In genomic region chr20:17856837-17857605, GRCh38 we compare ENCODE assay signal across 20 cellular contexts.
A peak's percentile ranks its signal among the peaks of the same experiment; 100 is the strongest.
DNase-seq lines count a peak whose midpoint lies in the region; ATAC-seq and TF ChIP-seq lines count a peak whose summit lies in the region.
"Had no signal": no experiment of that assay in that cellular context is flagged by ENCODE, and none has a peak within 500 bp of the region (broad histone marks: within the 10 kb centered on the region; RNA-seq: fewer than 3 reads in every experiment).

No MANE protein-coding gene starts in this region.

- ATAC-seq in GM18517 (IDR thresholded peaks at IDR 0.05; ENCODE audit: unreplicated experiment), result no peak
- ATAC-seq: GM23338 had no signal

- H3K4ac ChIP-seq in trophoblast cell (ENCODE audit: low read depth, low read length), result no peak overlapping the region

- H3K23ac ChIP-seq in trophoblast cell (ENCODE audit: low read length), result no peak overlapping the region

- H3K27ac ChIP-seq in BLaER1 (peak overlapping the region; percentile 75), OCI-LY7 (ENCODE audit: low read depth, low read length, poor library complexity, severe bottlenecking) (peak overlapping the region; percentile 66), mucosa of rectum (ENCODE audit: low read depth in 2 of 2, low read length in 2 of 2) (peak overlapping the region; percentile 79 to 86), trophoblast cell (ENCODE audit: low read depth, low read length) (no peak overlapping the region)
- H3K27ac ChIP-seq: neutrophil, thoracic aorta, WERI-Rb-1 had no signal

- no peaks in the 10 kb centered on the region for H3K9me2 ChIP-seq in OCI-LY7 (ENCODE audit: insufficient read depth, low read length)
- H3K9me2 ChIP-seq: SK-N-SH had no signal

- no peak overlapping the region for H4K91ac ChIP-seq in trophoblast cell (ENCODE audit: low read depth, low read length)

- POLR2A ChIA-PET in OCI-LY7 (lab: Charles Lee), result interaction anchor here (0.7 to 2.4 kb wide), 12 partner anchors 8 to 175 kb away, joined by 3 to 21 read pairs (median 4); partner anchors contain the start of gene RRBP1

- H2BK12ac ChIP-seq in trophoblast cell (ENCODE audit: low read length), result no peak overlapping the region

- no peak for TF ChIP-seq CTCF in OCI-LY7 (conservative IDR thresholded peaks at IDR 0.05; ENCODE audit: low read length)

- no peak overlapping the region for H3K14ac ChIP-seq in trophoblast cell (ENCODE audit: low read length)

- CTCF ChIA-PET in OCI-LY7 (lab: Charles Lee; ENCODE audit: unreplicated experiment), result interaction anchor here (0.6 kb wide), 2 partner anchors 9 kb away, joined by 3 read pairs; no protein-coding TSS in a partner anchor

- H4K12ac ChIP-seq in trophoblast cell (ENCODE audit: low read depth, low read length), result no peak overlapping the region

- no peaks in the 10 kb centered on the region for H3K36me3 ChIP-seq in BLaER1
- H3K36me3 ChIP-seq in OCI-LY7 (ENCODE audit: insufficient read depth, low read length), result no peaks in the 10 kb centered on the region; the same call in 1 of the 2 replicates
- H3K36me3 ChIP-seq in mucosa of rectum (ENCODE audit: control insufficient read depth in 2 of 2, insufficient read depth in 2 of 2, low read length in 2 of 2), result no peaks in the 10 kb centered on the region
- no peaks in the 10 kb centered on the region for H3K36me3 ChIP-seq in trophoblast cell (ENCODE audit: control insufficient read depth in 1 of 2, insufficient read depth in 2 of 2, low read length in 2 of 2)
- H3K36me3 ChIP-seq: neutrophil, thoracic aorta, WERI-Rb-1 had no signal

- H3K18ac ChIP-seq in trophoblast cell (ENCODE audit: low read length), result no peak overlapping the region

- no peaks in the 10 kb centered on the region for H3K79me2 ChIP-seq in OCI-LY7 (ENCODE audit: insufficient read depth, low read depth, low read length)
- H3K79me2 ChIP-seq in trophoblast cell (ENCODE audit: control insufficient read depth, insufficient read depth, low read length, poor library complexity), result no peaks in the 10 kb centered on the region

- no peak overlapping the region for H2AFZ ChIP-seq in OCI-LY7 (ENCODE audit: low read length)
- H2AFZ ChIP-seq in trophoblast cell (ENCODE audit: insufficient read depth, low read length, poor library complexity), result no peak overlapping the region
- H2AFZ ChIP-seq: GM23338 had no signal

- no peaks in the 10 kb centered on the region for H3K79me1 ChIP-seq in trophoblast cell (ENCODE audit: low read length)

- no peaks in the 10 kb centered on the region for H3K9me3 ChIP-seq in BLaER1
- peaks cover 11% of the 10 kb centered on the region for H3K9me3 ChIP-seq in OCI-LY7 (ENCODE audit: low read length)
- no peaks in the 10 kb centered on the region for H3K9me3 ChIP-seq in mucosa of rectum (ENCODE audit: control insufficient read depth in 2 of 2, low read length in 2 of 2)
- peaks cover 3% of the 10 kb centered on the region for H3K9me3 ChIP-seq in trophoblast cell (ENCODE audit: insufficient read depth, low read depth, low read length)
- H3K9me3 ChIP-seq: neutrophil, SK-N-SH, thoracic aorta had no signal

- H2BK120ac ChIP-seq in trophoblast cell (ENCODE audit: insufficient read depth, low read length, poor library complexity), result no peak overlapping the region

- BruUV-seq in OCI-LY7 (replicated peaks; lab: Mats Ljungman, UMichigan), result no TSS peak

- peak overlapping the region; percentile 92 for H3K4me2 ChIP-seq in BLaER1
- peak overlapping the region; percentile 60 for H3K4me2 ChIP-seq in OCI-LY7 (ENCODE audit: low read length)
- H3K4me2 ChIP-seq in trophoblast cell (ENCODE audit: low read length), result no peak overlapping the region
- H3K4me2 ChIP-seq: GM23338, SK-N-SH had no signal

- intact Hi-C loops in OCI-LY7 (cut with micrococcal nuclease; ENCODE audit: unreplicated experiment), result loop anchor here (1.0 to 5.0 kb wide), 6 partner anchors 9 to 175 kb away; partner anchors contain the start of genes MGME1, RRBP1 and SNX5

- no peak overlapping the region for H2BK5ac ChIP-seq in trophoblast cell (ENCODE audit: low read depth, low read length, poor library complexity)

- DNase-seq in EH (ENCODE audit: low read depth) (peak; percentile 41), OCI-LY7 (ENCODE audit: low spot score) (no peak), DMS114 treated with DMSO at 0.1 percent for 48 hours (lab: John Stamatoyannopoulos, UW; ENCODE audit: unreplicated experiment) (no peak), cerebellar cortex (ENCODE audit: low spot score) (no peak), trophoblast cell (no peak)
- DNase-seq: CD4-positive, alpha-beta memory T cell; glutamatergic neuron; Kasumi-1; kidney glomerular epithelial cell; NCI-H187; SK-N-SH; stimulated activated CD4-positive, alpha-beta T cell treated with anti-CD3 and anti-CD28 coated beads, Interleukin-1b, Interleukin-23, amount 100 ng/mL, for 48 hours; WERI-Rb-1 had no signal

- no peak overlapping the region for H2AK5ac ChIP-seq in trophoblast cell (ENCODE audit: low read length)

- H3K4me3 ChIP-seq in BLaER1, result no peak overlapping the region
- H3K4me3 ChIP-seq in OCI-LY7 (ENCODE audit: low read depth, low read length, poor library complexity, severe bottlenecking), result peak overlapping the region; percentile 19
- no peak overlapping the region for H3K4me3 ChIP-seq in mucosa of rectum (ENCODE audit: low read length in 2 of 2)
- no peak overlapping the region for H3K4me3 ChIP-seq in trophoblast cell (ENCODE audit: low read depth, low read length)
- H3K4me3 ChIP-seq: GM23338, skin epidermis, thoracic aorta had no signal

- WGBS in trophoblast cell (ENCODE audit: extremely low coverage, insufficient coverage, insufficient read length), result no CpG with 5 or more reads among the region's 5 CpGs

- H4K20me1 ChIP-seq in BLaER1 (no peaks in the 10 kb centered on the region), OCI-LY7 (ENCODE audit: insufficient read depth, low read length) (no peaks in the 10 kb centered on the region)

- no peak overlapping the region for H4K8ac ChIP-seq in trophoblast cell (ENCODE audit: low read depth, low read length)

- H3K4me1 ChIP-seq in BLaER1 (peaks cover 79% of the 10 kb centered on the region), OCI-LY7 (ENCODE audit: insufficient read depth, low read length, poor library complexity, severe bottlenecking) (peaks cover 64% of the 10 kb centered on the region), mucosa of rectum (ENCODE audit: control insufficient read depth in 2 of 2, insufficient read depth in 2 of 2, low read length in 2 of 2) (peaks cover 18 to 55% of the 10 kb centered on the region in 2 donors), trophoblast cell (ENCODE audit: control insufficient read depth in 1 of 2, insufficient read depth in 2 of 2, low read length in 2 of 2) (no peaks in the 10 kb centered on the region)

- H3K27me3 ChIP-seq in BLaER1, result no peaks in the 10 kb centered on the region
- H3K27me3 ChIP-seq in mucosa of rectum (ENCODE audit: control insufficient read depth in 2 of 2, insufficient read depth in 2 of 2, low read length in 2 of 2), result no peaks in the 10 kb centered on the region
- no peaks in the 10 kb centered on the region for H3K27me3 ChIP-seq in trophoblast cell (ENCODE audit: insufficient read depth, low read length)

- H3K9ac ChIP-seq in BLaER1 (no peak overlapping the region), mucosa of rectum (ENCODE audit: low read depth in 1 of 2, low read length in 2 of 2) (peak overlapping the region in 1 of 2 donors; percentile 29), trophoblast cell (ENCODE audit: low read length) (no peak overlapping the region)
- H3K9ac ChIP-seq: SK-N-SH had no signal
